In genomic region chr10:78891741-78892140, GRCh38 we compare ENCODE assay signal across 15 cellular contexts.
"Had no signal": no experiment of that assay in that cellular context is flagged by ENCODE, and none has a peak within 500 bp of the region (broad histone marks: within the 10 kb centered on the region; RNA-seq: fewer than 3 reads in every experiment).

No MANE protein-coding gene starts in this region.

- H3K4me2 ChIP-seq: hepatocyte had no signal

- H3K4me3 Mint-ChIP-seq: central memory CD8-positive, alpha-beta T cell; dendritic cell treated with granulocyte-macrophage colony-stimulating factor and Interleukin-4, amounts not matched to agents 40 ng/mL and 50 ng/mL, for 4 days; effector memory CD8-positive, alpha-beta T cell; nephron had no signal

- ATAC-seq: effector memory CD8-positive, alpha-beta T cell; right cardiac atrium had no signal

- H3K9me3 ChIP-seq: lower lobe of right lung had no signal

- H3K27me3 ChIP-seq: hepatocyte had no signal

- DNase-seq: effector memory CD8-positive, alpha-beta T cell; foreskin melanocyte; kidney glomerular epithelial cell; lower lobe of right lung; mesendoderm; naive B cell; right cardiac atrium; small intestine; stimulated activated CD4-positive, alpha-beta T cell treated with anti-CD3 and anti-CD28 coated beads, Interleukin-2, amount 100 ng/mL, for 48 hours; stimulated activated naive CD4-positive, alpha-beta T cell treated with Interleukin-2 at 50 U/mL for 16 hours; trophoblast cell had no signal

- H3K36me3 Mint-ChIP-seq: naive B cell had no signal

- H3K4me1 Mint-ChIP-seq: central memory CD8-positive, alpha-beta T cell; naive B cell had no signal

- H3K4me3 ChIP-seq: hepatocyte, lower lobe of right lung had no signal

- H3K27ac ChIP-seq: hepatocyte, lower lobe of right lung had no signal

- H3K27ac Mint-ChIP-seq: dendritic cell treated with granulocyte-macrophage colony-stimulating factor and Interleukin-4, amounts not matched to agents 40 ng/mL and 50 ng/mL, for 4 days; effector memory CD8-positive, alpha-beta T cell; nephron had no signal

- H3K79me2 ChIP-seq: hepatocyte had no signal

- H3K4me1 ChIP-seq: lower lobe of right lung had no signal

- H3K36me3 ChIP-seq: lower lobe of right lung had no signal

- H2AFZ ChIP-seq: hepatocyte had no signal
